26 cellular contexts compared by ENCODE assay signal in genomic region chr12:59559702-59560101, GRCh38.
"Had no signal": no experiment of that assay in that cellular context is flagged by ENCODE, and none has a peak within 500 bp of the region (broad histone marks: within the 10 kb centered on the region; RNA-seq: fewer than 3 reads in every experiment).

No MANE protein-coding gene starts in this region.

- DNase-seq: hippocampal formation; kidney; left colon; left lung; lower lobe of right lung; mesendoderm; naive B cell; natural killer cell; nephron progenitor cell; occipital lobe; psoas muscle; right lobe of liver; stimulated activated CD4-positive, alpha-beta T cell treated with anti-CD3 and anti-CD28 coated beads, Interleukin-1b, Interleukin-23, amount 100 ng/mL, for 48 hours; stimulated activated CD4-positive, alpha-beta T cell treated with anti-CD3 and anti-CD28 coated beads, Interleukin-2, amount 100 ng/mL, for 48 hours; stimulated activated naive B cell treated with anti-CD40 and anti-IgM and Interleukin-4, amounts not matched to agents 10 μg/mL and 1 μg/mL and 100 μg/mL, for 72 hours; stimulated activated naive CD8-positive, alpha-beta T cell treated with anti-CD3 and anti-CD28 coated beads, Interleukin-15, Interleukin-2, amounts not matched to agents 100 U/mL and 50 U/mL, for 24 hours; stomach; testis; thyroid gland; transverse colon; upper lobe of left lung had no signal

- H3K4me2 ChIP-seq: neural progenitor cell, smooth muscle cell had no signal

- H3K27me3 ChIP-seq: left lung, neural progenitor cell, neutrophil, right atrium auricular region, right lobe of liver, stomach, testis, thyroid gland, transverse colon, upper lobe of left lung had no signal

- H3K4me1 ChIP-seq: left lung, lower lobe of right lung, neural progenitor cell, parathyroid adenoma, psoas muscle, right atrium auricular region, right lobe of liver, stomach, testis, thyroid gland, transverse colon, upper lobe of left lung had no signal

- ATAC-seq: left colon; left lung; lower lobe of right lung; natural killer cell; psoas muscle; right lobe of liver; stimulated activated naive B cell treated with anti-CD40 and anti-IgM and Interleukin-4, amounts not matched to agents 10 μg/mL and 1 μg/mL and 100 μg/mL, for 72 hours; stimulated activated naive CD8-positive, alpha-beta T cell treated with anti-CD3 and anti-CD28 coated beads, Interleukin-15, Interleukin-2, amounts not matched to agents 100 U/mL and 50 U/mL, for 24 hours had no signal

- H3K9me3 ChIP-seq: left lung, lower lobe of right lung, neutrophil, psoas muscle, right atrium auricular region, right lobe of liver, stomach, testis, thyroid gland, transverse colon, upper lobe of left lung had no signal

- H2AFZ ChIP-seq: neural progenitor cell, parathyroid adenoma had no signal

- H3K79me2 ChIP-seq: parathyroid adenoma had no signal

- H3K36me3 ChIP-seq: left lung, lower lobe of right lung, neural progenitor cell, neutrophil, right atrium auricular region, right lobe of liver, stomach, thyroid gland, transverse colon, upper lobe of left lung had no signal

- H3K27ac ChIP-seq: left lung, lower lobe of right lung, neural progenitor cell, neutrophil, parathyroid adenoma, psoas muscle, right atrium auricular region, right lobe of liver, stomach, testis, thyroid gland, transverse colon, upper lobe of left lung had no signal

- H3K4me3 ChIP-seq: left lung, lower lobe of right lung, neural progenitor cell, psoas muscle, right atrium auricular region, right lobe of liver, smooth muscle cell, stomach, testis, thyroid gland, transverse colon, upper lobe of left lung had no signal

- H3K9ac ChIP-seq: neural progenitor cell, parathyroid adenoma had no signal
